Comparison of ENCODE assay signal across 13 cellular contexts in genomic region chr6:158589371-158589770, GRCh38. TPM values are rescaled to one million over a fixed set of nuclear protein-coding genes. Genes with fewer than 3 reads are reported as not detected.
DNase-seq lines count a peak whose midpoint lies in the region; ATAC-seq and TF ChIP-seq lines count a peak whose summit lies in the region.
"Had no signal": no experiment of that assay in that cellular context is flagged by ENCODE, and none has a peak within 500 bp of the region (broad histone marks: within the 10 kb centered on the region; RNA-seq: fewer than 3 reads in every experiment).

No MANE protein-coding gene starts in this region.

- H3K27ac ChIP-seq in BLaER1: no peak overlapping the region
- H3K27ac ChIP-seq in MM.1S (ENCODE audit: low read length): no peak overlapping the region
- no peak overlapping the region for H3K27ac ChIP-seq in GM23338 (ENCODE audit: low read depth)
- H3K27ac ChIP-seq: C4-2B had no signal

- H3K4me3 ChIP-seq in BLaER1: no peak overlapping the region
- H3K4me3 ChIP-seq in MM.1S (ENCODE audit: low read length): no peak overlapping the region
- H3K4me3 ChIP-seq in GM23338: no peak overlapping the region

- H3K79me2 ChIP-seq in MM.1S (ENCODE audit: low read length) (no peaks in the 10 kb centered on the region), GM23338 (replicated peaks; ENCODE audit: insufficient read depth) (no peaks in the 10 kb centered on the region)

- H3K4me1 ChIP-seq in BLaER1 (peaks cover 49% of the 10 kb centered on the region), MM.1S (ENCODE audit: low read length) (no peaks in the 10 kb centered on the region), GM23338 (ENCODE audit: insufficient read depth) (no peaks in the 10 kb centered on the region)

- peaks cover 11% of the 10 kb centered on the region for H3K9me3 Mint-ChIP-seq in glutamatergic neuron (ENCODE audit: unreplicated experiment)
- H3K9me3 Mint-ChIP-seq in GM23338: no peaks in the 10 kb centered on the region

- no peak overlapping the region for H3K9ac ChIP-seq in BLaER1
- no peak overlapping the region for H3K9ac ChIP-seq in MM.1S (ENCODE audit: low read length)

- ATAC-seq in GM21367 (IDR thresholded peaks at IDR 0.05; ENCODE audit: unreplicated experiment) (no peak), GM21528 (IDR thresholded peaks at IDR 0.05; ENCODE audit: low FRiP score, unreplicated experiment) (no peak), GM23338 (no peak)

- H3F3A ChIP-seq in MM.1S (ENCODE audit: insufficient read depth, low read length) (no peaks in the 10 kb centered on the region), GM23338 (replicated peaks; ENCODE audit: low read depth) (no peaks in the 10 kb centered on the region)

- H3K9me3 ChIP-seq in BLaER1 (no peaks in the 10 kb centered on the region), MM.1S (replicated peaks; ENCODE audit: insufficient read depth, low read length) (no peaks in the 10 kb centered on the region)

- peaks cover 6% of the 10 kb centered on the region for H3K27me3 Mint-ChIP-seq in glutamatergic neuron (ENCODE audit: unreplicated experiment)
- H3K27me3 Mint-ChIP-seq in GM23338 (ENCODE audit: insufficient read depth, low read depth, poor library complexity): peaks cover 2% of the 10 kb centered on the region
- H3K27me3 Mint-ChIP-seq: CD4-positive, alpha-beta memory T cell had no signal

- H3K4me2 ChIP-seq in BLaER1 (peak overlapping the region; percentile 75), MM.1S (ENCODE audit: low read depth, low read length) (no peak overlapping the region), GM23338 (no peak overlapping the region)

- TF ChIP-seq CTCF in glutamatergic neuron (IDR thresholded peaks at IDR 0.05; ENCODE audit: partially characterized antibody, unreplicated experiment) (no peak), MM.1S (IDR thresholded peaks at IDR 0.05; ENCODE audit: low read length) (no peak), GM23338 (conservative IDR thresholded peaks at IDR 0.05; ENCODE audit: low read depth in 2 of 2) (no peak)

- H3K36me3 ChIP-seq in BLaER1 (peaks cover 84% of the 10 kb centered on the region), MM.1S (replicated peaks; ENCODE audit: insufficient read depth, low read length) (no peaks in the 10 kb centered on the region), GM23338 (ENCODE audit: insufficient read depth) (peaks cover 42% of the 10 kb centered on the region)

- peaks cover 18% of the 10 kb centered on the region for H3K36me3 Mint-ChIP-seq in glutamatergic neuron (ENCODE audit: unreplicated experiment)
- H3K36me3 Mint-ChIP-seq in GM23338 (ENCODE audit: low read depth): peaks cover 90% of the 10 kb centered on the region

- DNase-seq in NCI-H1694 (lab: John Stamatoyannopoulos, UW): peak; percentile 47
- peak; percentile 83 for DNase-seq in NCI-H446 treated with DMSO at 0.1 percent for 48 hours (lab: John Stamatoyannopoulos, UW)
- DNase-seq in glutamatergic neuron: no peak
- no peak for DNase-seq in MM.1S
- no peak for DNase-seq in GM23338 (ENCODE audit: low spot score)
- DNase-seq: ACHN; CD4-positive, alpha-beta memory T cell; DND-41; GF-D8 had no signal

- peak overlapping the region; percentile 47 for H3K4me3 Mint-ChIP-seq in glutamatergic neuron (ENCODE audit: unreplicated experiment)
- no peak overlapping the region for H3K4me3 Mint-ChIP-seq in GM23338
- H3K4me3 Mint-ChIP-seq: CD4-positive, alpha-beta memory T cell had no signal

- H3K9me2 ChIP-seq in MM.1S (replicated peaks; ENCODE audit: insufficient read depth, low read length): no peaks in the 10 kb centered on the region
- H3K9me2 ChIP-seq in GM23338 (ENCODE audit: insufficient read depth): no peaks in the 10 kb centered on the region

- H3K4me1 Mint-ChIP-seq in glutamatergic neuron (ENCODE audit: low read depth, unreplicated experiment): peaks cover 58% of the 10 kb centered on the region
- no peaks in the 10 kb centered on the region for H3K4me1 Mint-ChIP-seq in GM23338

- H2AFZ ChIP-seq in MM.1S (ENCODE audit: low read length): no peak overlapping the region
- H2AFZ ChIP-seq in GM23338: no peak overlapping the region

- H3K27ac Mint-ChIP-seq in glutamatergic neuron (ENCODE audit: unreplicated experiment) (peak overlapping the region; percentile 96), GM23338 (no peak overlapping the region)

- H4K20me1 ChIP-seq in BLaER1: peaks cover 40% of the 10 kb centered on the region
- H4K20me1 ChIP-seq in MM.1S (ENCODE audit: insufficient read depth, low read length): no peaks in the 10 kb centered on the region
- peaks cover 14% of the 10 kb centered on the region; the same call in 1 of the 2 replicates for H4K20me1 ChIP-seq in GM23338 (replicated peaks; ENCODE audit: insufficient read depth)

- H3K27me3 ChIP-seq in BLaER1: no peaks in the 10 kb centered on the region
- H3K27me3 ChIP-seq in MM.1S (replicated peaks; ENCODE audit: insufficient read depth, low read length): no peaks in the 10 kb centered on the region
- H3K27me3 ChIP-seq in GM23338 (ENCODE audit: insufficient read depth): no peaks in the 10 kb centered on the region

TF ChIP-seq in GM23338, 12 proteins besides CTCF, POLR2A, EP300 and RAD21 (continues in another document):
- TF ChIP-seq EZH2 (IDR thresholded peaks at IDR 0.05; ENCODE audit: low read depth, unreplicated experiment) (no peak), CREB1 (CRISPR knock-in tag; IDR thresholded peaks at IDR 0.05; ENCODE audit: low read depth) (no peak), EZH2phosphoT487 (IDR thresholded peaks at IDR 0.05; ENCODE audit: unreplicated experiment) (no peak), ZNF114 (CRISPR knock-in tag; IDR thresholded peaks at IDR 0.05) (no peak), ZNF462 (CRISPR knock-in tag; IDR thresholded peaks at IDR 0.05) (no peak), POLR2AphosphoS5 (IDR thresholded peaks at IDR 0.05; ENCODE audit: low read depth) (no peak)

RNA-seq across cellular contexts. Expression of gene TMEM181, which starts 29.5 kb away (rescaled TPM):
- 44.3 TPM for total RNA-seq in glutamatergic neuron (ENCODE audit: unreplicated experiment)
- 25.2 and 28.2 TPM in 2 replicates for total RNA-seq in GM23338 (2014; rRNA removed; shearing (Covaris generic))
- polyA plus RNA-seq in GM23338 (2016; fragmentation: Nextera tagmentation; extraction: Ambion mirVana): 11.9 and 12.3 TPM in 2 replicates

RNA-seq across cellular contexts. Expression of gene DYNLT1, which starts 55.2 kb away (rescaled TPM):
- 261 TPM for total RNA-seq in glutamatergic neuron (ENCODE audit: unreplicated experiment)
- 60.9 and 71.6 TPM in 2 replicates for total RNA-seq in GM23338 (2014; rRNA removed; shearing (Covaris generic))
- polyA plus RNA-seq in GM23338 (2016; fragmentation: Nextera tagmentation; extraction: Ambion mirVana): 235 and 241 TPM in 2 replicates

Comparison
In these comparisons a context has a peak if more than half of its experiments do, and no peak if none do; other contexts are left out.
1. DNase-seq: peak in NCI-H1694 (single experiment) and NCI-H446 treated with DMSO at 0.1 percent for 48 hours (single experiment); none in glutamatergic neuron (single experiment), MM.1S (single experiment) and GM23338 (single experiment).